In the genomic region with DNA sequence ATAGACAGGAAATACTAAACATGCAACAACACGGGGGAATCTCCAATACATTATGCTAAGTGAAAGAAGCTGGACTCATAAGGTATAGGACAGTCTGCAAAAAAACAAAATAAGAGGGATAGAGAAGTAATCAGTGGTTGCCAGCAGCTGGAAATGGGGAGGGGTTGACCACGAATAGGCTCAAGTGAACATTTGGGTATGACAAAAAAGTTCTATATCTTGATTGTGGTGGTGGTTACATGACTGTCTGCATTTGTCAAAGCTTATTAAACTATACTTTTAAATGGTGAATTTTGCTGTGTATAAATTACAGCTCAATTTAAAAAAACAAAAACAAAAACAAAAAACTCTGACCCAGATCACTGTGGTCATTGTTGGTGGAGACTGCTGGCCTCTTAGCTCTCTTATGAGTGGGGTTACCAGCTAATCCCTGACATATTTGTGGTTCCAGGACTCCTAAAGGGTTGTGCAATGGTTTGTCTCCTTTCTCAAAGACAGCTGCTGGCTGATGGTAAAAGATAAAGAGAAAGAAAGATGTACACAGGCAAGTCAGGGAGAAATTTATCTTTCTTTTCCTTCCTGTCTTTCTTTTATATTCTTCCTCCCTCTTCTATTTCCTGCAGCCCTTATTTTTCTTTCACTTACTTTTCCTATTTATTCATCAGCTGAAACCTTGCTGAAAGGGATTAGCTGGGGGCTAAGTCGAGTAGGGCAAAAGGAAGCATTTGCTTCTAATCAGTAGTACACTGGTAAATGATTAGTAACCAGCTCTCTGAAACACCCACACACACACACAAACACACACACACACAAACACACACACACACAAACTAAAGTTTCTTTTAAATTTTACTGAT, we compare ENCODE assay signal across 14 cellular contexts. TPM values are rescaled to one million over a fixed set of nuclear protein-coding genes. Genes with fewer than 3 reads are reported as not detected.
DNase-seq lines count a peak whose midpoint lies in the region; ATAC-seq and TF ChIP-seq lines count a peak whose summit lies in the region.
"Had no signal": no experiment of that assay in that cellular context is flagged by ENCODE, and none has a peak within 500 bp of the region (broad histone marks: within the 10 kb centered on the region; RNA-seq: fewer than 3 reads in every experiment).

No MANE protein-coding gene starts in this region.

- H3K79me2 ChIP-seq in MM.1S (ENCODE audit: low read length) = no peaks in the 10 kb centered on the region

- H3K4me2 ChIP-seq in BLaER1 treated with 17β-estradiol and CSF1 and Interleukin-3, amounts not matched to agents 10 nM and 100 nM = peak overlapping the region in 10 of 11 experiments; percentile 23 to 63 (median 56); a peak in 19 of 22 replicates
- H3K4me2 ChIP-seq in MM.1S (ENCODE audit: low read depth, low read length) = 0 out of 2 replicates have a peak overlapping the region, but pooled peaks have one; percentile 15

- TF ChIP-seq CTCF in MM.1S (IDR thresholded peaks at IDR 0.05; ENCODE audit: low read length) = no peak
- TF ChIP-seq CTCF in GM10266 (IDR thresholded peaks at IDR 0.05; ENCODE audit: control insufficient read depth, insufficient read depth, low read depth, missing control alignments) = no peak

- ATAC-seq in left lobe of liver (peak; percentile 46), GM21825 (IDR thresholded peaks at IDR 0.05; ENCODE audit: unreplicated experiment) (no peak)
- ATAC-seq: PC-3 had no signal

- H4K20me1 ChIP-seq in BLaER1 treated with 17β-estradiol and CSF1 and Interleukin-3, amounts not matched to agents 10 nM and 100 nM = no peaks in the 10 kb centered on the region
- no peaks in the 10 kb centered on the region for H4K20me1 ChIP-seq in MM.1S (ENCODE audit: insufficient read depth, low read length)

- peak overlapping the region in 4 of 11 experiments; percentile 0 to 47 (median 30); a peak in 5 of 22 replicates for H3K27ac ChIP-seq in BLaER1 treated with 17β-estradiol and CSF1 and Interleukin-3, amounts not matched to agents 10 nM and 100 nM
- no peak overlapping the region for H3K27ac ChIP-seq in MM.1S (ENCODE audit: low read length)
- H3K27ac ChIP-seq: left ventricle myocardium inferior, prostate gland had no signal

- no peaks in the 10 kb centered on the region for H3K9me2 ChIP-seq in MM.1S (replicated peaks; ENCODE audit: insufficient read depth, low read length)

- peaks cover 0 to 7% (median 0%) of the 10 kb centered on the region in 11 experiments; a peak in 4 of 22 replicates for H3K9me3 ChIP-seq in BLaER1 treated with 17β-estradiol and CSF1 and Interleukin-3, amounts not matched to agents 10 nM and 100 nM (replicated peaks in 1 of 11)
- H3K9me3 ChIP-seq in MM.1S (replicated peaks; ENCODE audit: insufficient read depth, low read length) = no peaks in the 10 kb centered on the region
- H3K9me3 ChIP-seq: left ventricle myocardium inferior, prostate gland had no signal

- peaks cover 8% of the 10 kb centered on the region for H3F3A ChIP-seq in MM.1S (ENCODE audit: insufficient read depth, low read length)

- H3K4me1 ChIP-seq in BLaER1 treated with 17β-estradiol and CSF1 and Interleukin-3, amounts not matched to agents 10 nM and 100 nM = peaks cover 0 to 28% (median 19%) of the 10 kb centered on the region in 10 experiments; a peak in 18 of 20 replicates
- peaks cover 22% of the 10 kb centered on the region for H3K4me1 ChIP-seq in MM.1S (ENCODE audit: low read length)
- H3K4me1 ChIP-seq: left ventricle myocardium inferior, prostate gland had no signal

- DNase-seq in MM.1S (no peak), astrocyte of the hippocampus (ENCODE audit: low read depth, low spot score) (peak; percentile 60), left lobe of liver (ENCODE audit: low spot score) (no peak), COLO829 (ENCODE audit: low spot score) (no peak), GM10266 (ENCODE audit: extremely low spot score) (no peak)
- DNase-seq in activated effector memory CD4-positive, alpha-beta T cell treated with Interleukin-2 at 50 U/mL for 16 hours = no peak
- DNase-seq: CD4-positive, alpha-beta memory T cell; foreskin melanocyte; left ventricle myocardium inferior; NCI-H2081; PC-3 had no signal

- H2AFZ ChIP-seq in MM.1S (ENCODE audit: low read length) = no peak overlapping the region

- no peaks in the 10 kb centered on the region for H3K36me3 ChIP-seq in BLaER1 treated with 17β-estradiol and CSF1 and Interleukin-3, amounts not matched to agents 10 nM and 100 nM
- H3K36me3 ChIP-seq in MM.1S (replicated peaks; ENCODE audit: insufficient read depth, low read length) = no peaks in the 10 kb centered on the region
- H3K36me3 ChIP-seq: left ventricle myocardium inferior, prostate gland had no signal

- H3K27me3 ChIP-seq in BLaER1 treated with 17β-estradiol and CSF1 and Interleukin-3, amounts not matched to agents 10 nM and 100 nM = no peaks in the 10 kb centered on the region
- no peaks in the 10 kb centered on the region for H3K27me3 ChIP-seq in MM.1S (replicated peaks; ENCODE audit: insufficient read depth, low read length)

- H3K9ac ChIP-seq in BLaER1 treated with 17β-estradiol and CSF1 and Interleukin-3, amounts not matched to agents 10 nM and 100 nM = no peak overlapping the region; a peak in 1 of 22 replicates
- no peak overlapping the region for H3K9ac ChIP-seq in MM.1S (ENCODE audit: low read length)

- H3K4me3 ChIP-seq in BLaER1 treated with 17β-estradiol and CSF1 and Interleukin-3, amounts not matched to agents 10 nM and 100 nM = no peak overlapping the region
- no peak overlapping the region for H3K4me3 ChIP-seq in MM.1S (ENCODE audit: low read length)
- H3K4me3 ChIP-seq: left ventricle myocardium inferior, prostate gland had no signal

RNA-seq across cellular contexts. Expression of gene APC, which starts 42.6 kb away (rescaled TPM):
- 18.9 TPM for total RNA-seq in left lobe of liver
